1 cellular context compared by ENCODE assay signal in the genomic region with DNA sequence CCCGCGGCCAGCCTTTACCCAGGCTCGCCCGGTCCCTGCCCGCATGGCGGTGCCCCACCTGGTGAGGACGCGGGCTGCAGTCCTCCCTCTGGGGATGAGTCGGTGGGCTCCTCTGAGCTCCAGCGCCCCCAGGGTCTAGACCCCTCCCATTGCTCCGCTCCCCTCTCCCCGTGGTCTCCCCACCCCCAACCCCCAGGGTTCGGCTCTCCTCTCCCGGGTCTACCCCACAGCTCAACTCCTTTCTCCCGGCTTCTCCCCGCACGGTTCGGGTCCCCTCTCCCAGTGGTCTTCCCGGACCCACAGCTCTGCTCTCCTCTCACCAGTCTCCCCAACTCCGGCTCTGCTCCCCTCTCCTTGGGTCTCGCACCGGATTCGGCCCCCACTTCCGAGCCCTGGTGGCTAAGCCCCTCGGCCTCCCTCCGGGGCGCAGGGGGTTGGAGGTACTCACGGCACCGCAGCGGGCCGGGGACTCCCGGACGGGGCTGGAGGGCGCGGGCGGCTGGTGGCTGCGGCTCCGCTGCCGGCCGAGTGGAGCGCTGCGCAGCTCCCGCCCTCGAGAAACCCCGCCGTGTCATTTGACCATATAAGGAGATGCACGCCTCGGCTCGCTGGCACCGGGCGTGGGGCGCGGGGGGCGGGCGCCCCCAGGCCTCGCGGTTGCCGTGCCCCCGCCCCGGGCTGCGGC.
A peak's percentile ranks its signal among the peaks of the same experiment; 100 is the strongest.
TF ChIP-seq lines count a peak whose summit lies in the region.

A gene with protein sequence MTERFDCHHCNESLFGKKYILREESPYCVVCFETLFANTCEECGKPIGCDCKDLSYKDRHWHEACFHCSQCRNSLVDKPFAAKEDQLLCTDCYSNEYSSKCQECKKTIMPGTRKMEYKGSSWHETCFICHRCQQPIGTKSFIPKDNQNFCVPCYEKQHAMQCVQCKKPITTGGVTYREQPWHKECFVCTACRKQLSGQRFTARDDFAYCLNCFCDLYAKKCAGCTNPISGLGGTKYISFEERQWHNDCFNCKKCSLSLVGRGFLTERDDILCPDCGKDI (minus strand): TSS at position 530 of the 685 bp plus-strand sequence. CDS start 12,535 bp downstream, outside the sequence.

TF ChIP-seq in SK-N-SH, 30 proteins besides CTCF, POLR2A, EP300 and RAD21 (continued from another document):
- TF ChIP-seq, protein P1, sequence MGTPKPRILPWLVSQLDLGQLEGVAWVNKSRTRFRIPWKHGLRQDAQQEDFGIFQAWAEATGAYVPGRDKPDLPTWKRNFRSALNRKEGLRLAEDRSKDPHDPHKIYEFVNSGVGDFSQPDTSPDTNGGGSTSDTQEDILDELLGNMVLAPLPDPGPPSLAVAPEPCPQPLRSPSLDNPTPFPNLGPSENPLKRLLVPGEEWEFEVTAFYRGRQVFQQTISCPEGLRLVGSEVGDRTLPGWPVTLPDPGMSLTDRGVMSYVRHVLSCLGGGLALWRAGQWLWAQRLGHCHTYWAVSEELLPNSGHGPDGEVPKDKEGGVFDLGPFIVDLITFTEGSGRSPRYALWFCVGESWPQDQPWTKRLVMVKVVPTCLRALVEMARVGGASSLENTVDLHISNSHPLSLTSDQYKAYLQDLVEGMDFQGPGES (IDR thresholded peaks at IDR 0.05; ENCODE audit: low read depth, low read length): no peak
- TF ChIP-seq, protein P2, sequence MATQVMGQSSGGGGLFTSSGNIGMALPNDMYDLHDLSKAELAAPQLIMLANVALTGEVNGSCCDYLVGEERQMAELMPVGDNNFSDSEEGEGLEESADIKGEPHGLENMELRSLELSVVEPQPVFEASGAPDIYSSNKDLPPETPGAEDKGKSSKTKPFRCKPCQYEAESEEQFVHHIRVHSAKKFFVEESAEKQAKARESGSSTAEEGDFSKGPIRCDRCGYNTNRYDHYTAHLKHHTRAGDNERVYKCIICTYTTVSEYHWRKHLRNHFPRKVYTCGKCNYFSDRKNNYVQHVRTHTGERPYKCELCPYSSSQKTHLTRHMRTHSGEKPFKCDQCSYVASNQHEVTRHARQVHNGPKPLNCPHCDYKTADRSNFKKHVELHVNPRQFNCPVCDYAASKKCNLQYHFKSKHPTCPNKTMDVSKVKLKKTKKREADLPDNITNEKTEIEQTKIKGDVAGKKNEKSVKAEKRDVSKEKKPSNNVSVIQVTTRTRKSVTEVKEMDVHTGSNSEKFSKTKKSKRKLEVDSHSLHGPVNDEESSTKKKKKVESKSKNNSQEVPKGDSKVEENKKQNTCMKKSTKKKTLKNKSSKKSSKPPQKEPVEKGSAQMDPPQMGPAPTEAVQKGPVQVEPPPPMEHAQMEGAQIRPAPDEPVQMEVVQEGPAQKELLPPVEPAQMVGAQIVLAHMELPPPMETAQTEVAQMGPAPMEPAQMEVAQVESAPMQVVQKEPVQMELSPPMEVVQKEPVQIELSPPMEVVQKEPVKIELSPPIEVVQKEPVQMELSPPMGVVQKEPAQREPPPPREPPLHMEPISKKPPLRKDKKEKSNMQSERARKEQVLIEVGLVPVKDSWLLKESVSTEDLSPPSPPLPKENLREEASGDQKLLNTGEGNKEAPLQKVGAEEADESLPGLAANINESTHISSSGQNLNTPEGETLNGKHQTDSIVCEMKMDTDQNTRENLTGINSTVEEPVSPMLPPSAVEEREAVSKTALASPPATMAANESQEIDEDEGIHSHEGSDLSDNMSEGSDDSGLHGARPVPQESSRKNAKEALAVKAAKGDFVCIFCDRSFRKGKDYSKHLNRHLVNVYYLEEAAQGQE (IDR thresholded peaks at IDR 0.05; ENCODE audit: low read depth, low read length): no peak
- TF ChIP-seq TAF1 (IDR thresholded peaks at IDR 0.05; ENCODE audit: borderline replicate concordance, low read depth, low read length) (no peak), POLR2AphosphoS5 (IDR thresholded peaks at IDR 0.05; ENCODE audit: low read depth, low read length) (peak; percentile 30; the same call in 1 of the 2 replicates), GABPA (IDR thresholded peaks at IDR 0.05; ENCODE audit: low read depth) (no peak), TCF12 (IDR thresholded peaks at IDR 0.05) (no peak), CHD2 (IDR thresholded peaks at IDR 0.05; ENCODE audit: low read length, partially characterized antibody) (no peak), SIN3A (IDR thresholded peaks at IDR 0.05; ENCODE audit: borderline replicate concordance, low read depth, low read length) (peak; percentile 33; the same call in 1 of the 2 replicates), JUND (IDR thresholded peaks at IDR 0.05) (no peak), NFIC (IDR thresholded peaks at IDR 0.05; ENCODE audit: borderline replicate concordance) (no peak), SMC3 (IDR thresholded peaks at IDR 0.05; ENCODE audit: low read depth, low read length) (no peak), FOXM1 (IDR thresholded peaks at IDR 0.05; ENCODE audit: low read depth) (no peak), RFX5 (IDR thresholded peaks at IDR 0.05; ENCODE audit: low read length) (no peak), FOSL2 (IDR thresholded peaks at IDR 0.05; ENCODE audit: borderline replicate concordance, low read depth) (no peak), NRF1 (IDR thresholded peaks at IDR 0.05; ENCODE audit: low read depth, low read length) (peak; percentile 70)
- TF ChIP-seq, protein P3, sequence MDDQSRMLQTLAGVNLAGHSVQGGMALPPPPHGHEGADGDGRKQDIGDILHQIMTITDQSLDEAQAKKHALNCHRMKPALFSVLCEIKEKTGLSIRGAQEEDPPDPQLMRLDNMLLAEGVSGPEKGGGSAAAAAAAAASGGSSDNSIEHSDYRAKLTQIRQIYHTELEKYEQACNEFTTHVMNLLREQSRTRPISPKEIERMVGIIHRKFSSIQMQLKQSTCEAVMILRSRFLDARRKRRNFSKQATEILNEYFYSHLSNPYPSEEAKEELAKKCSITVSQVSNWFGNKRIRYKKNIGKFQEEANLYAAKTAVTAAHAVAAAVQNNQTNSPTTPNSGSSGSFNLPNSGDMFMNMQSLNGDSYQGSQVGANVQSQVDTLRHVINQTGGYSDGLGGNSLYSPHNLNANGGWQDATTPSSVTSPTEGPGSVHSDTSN (IDR thresholded peaks at IDR 0.05): no peak
- TF ChIP-seq, protein P4, sequence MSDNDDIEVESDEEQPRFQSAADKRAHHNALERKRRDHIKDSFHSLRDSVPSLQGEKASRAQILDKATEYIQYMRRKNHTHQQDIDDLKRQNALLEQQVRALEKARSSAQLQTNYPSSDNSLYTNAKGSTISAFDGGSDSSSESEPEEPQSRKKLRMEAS (IDR thresholded peaks at IDR 0.05; ENCODE audit: low read depth): peak; percentile 88
